Comparison of ENCODE assay signal across 8 cellular contexts in the genomic region with DNA sequence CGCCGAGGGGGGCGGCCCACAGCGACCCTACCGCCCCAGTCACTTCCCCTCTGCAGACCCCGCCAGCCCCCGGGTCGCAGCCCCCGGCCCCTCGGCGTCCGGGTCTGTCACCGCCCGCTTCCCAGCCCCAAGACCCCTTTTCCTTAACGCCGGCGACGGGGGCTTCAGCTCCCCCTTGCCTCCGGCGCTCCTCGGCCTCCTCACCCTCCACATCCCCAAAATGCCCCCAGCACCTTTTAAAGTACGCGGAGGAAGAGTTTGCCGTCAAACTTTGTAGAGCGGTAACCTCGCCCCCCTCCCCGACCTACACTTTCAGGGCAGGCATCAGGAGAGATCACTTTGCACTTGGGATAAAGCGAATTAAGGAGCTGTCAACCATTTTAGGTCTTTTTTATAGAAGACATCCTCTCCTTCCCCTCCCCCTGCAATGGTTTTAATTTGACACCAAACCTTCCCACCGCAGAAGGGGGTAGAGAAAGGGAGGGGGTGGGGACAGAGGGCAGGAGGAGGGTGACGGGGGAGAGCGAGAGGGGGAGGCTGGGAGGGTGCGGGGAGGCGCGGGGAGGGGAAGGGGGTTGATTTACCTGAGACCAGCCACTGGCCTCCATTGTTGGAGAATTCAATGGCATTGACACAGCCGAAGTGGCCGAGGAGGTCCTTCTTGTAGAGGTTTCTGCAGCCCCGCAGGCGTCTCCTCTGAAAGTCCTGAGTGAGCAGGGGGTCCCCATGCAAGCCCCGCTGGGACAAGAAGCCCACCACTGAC. TPM values are rescaled to one million over a fixed set of nuclear protein-coding genes. Genes with fewer than 3 reads are reported as not detected.
A peak's percentile ranks its signal among the peaks of the same experiment; 100 is the strongest.
DNase-seq lines count a peak whose midpoint lies in the region; ATAC-seq and TF ChIP-seq lines count a peak whose summit lies in the region.

No MANE protein-coding gene starts in this region.

- peaks cover 17% of the 10 kb centered on the region for H3K27me3 ChIP-seq in DOHH2 (ENCODE audit: control insufficient read depth, low read length)

- peaks cover 9% of the 10 kb centered on the region; the same call in 1 of the 2 replicates for H3F3A ChIP-seq in DOHH2 (ENCODE audit: control insufficient read depth, insufficient read depth)

- H3K4me2 ChIP-seq in DOHH2 (ENCODE audit: low read length) = peak overlapping the region; percentile 98

- DNase-seq in HEK293T (ENCODE audit: extremely low spot score) (peak; percentile 39), NOMO-1 (lab: John Stamatoyannopoulos, UW; ENCODE audit: unreplicated experiment in 2 of 2) (peak; percentile 20 to 27), foreskin fibroblast (peak; percentile 31 to 67), omental fat pad (ENCODE audit: low spot score) (no peak), hippocampal formation (lab: John Stamatoyannopoulos, UW) (no peak)
- peak; percentile 36 for DNase-seq in activated T-helper 9 cell treated with anti-CD3 and anti-CD28 coated beads, Interleukin-2, amount 50 U/mL, for 16 hours (ENCODE audit: low read depth)
- no peak for DNase-seq in activated effector memory CD4-positive, alpha-beta T cell treated with Interleukin-2 at 50 U/mL for 16 hours

- peaks cover 38% of the 10 kb centered on the region for H3K36me3 ChIP-seq in DOHH2 (ENCODE audit: control insufficient read depth, low read length)

- CTCF ChIA-PET in HEK293T (lab: Yijun Ruan, JAX) = interaction anchor here (0.5 to 3.8 kb wide), 6 partner anchors 9 to 22 kb away, joined by 3 to 21 read pairs (median 5); no protein-coding TSS in a partner anchor

- H3K79me2 ChIP-seq in DOHH2 (ENCODE audit: control insufficient read depth, low read length) = peaks cover 52% of the 10 kb centered on the region

- H3K4me3 ChIP-seq in DOHH2 (ENCODE audit: low read length) (peak overlapping the region; percentile 95), foreskin fibroblast (ENCODE audit: low read depth in 1 of 2, low read length in 2 of 2) (peak overlapping the region; percentile 87 to 94)

- no peaks in the 10 kb centered on the region for H3K9me2 ChIP-seq in DOHH2 (replicated peaks; ENCODE audit: control insufficient read depth, low read length)

- H3K9me3 ChIP-seq in DOHH2 (ENCODE audit: control insufficient read depth, insufficient read depth, low read length) = no peaks in the 10 kb centered on the region

- TF ChIP-seq CTCF in DOHH2 (IDR thresholded peaks at IDR 0.05; ENCODE audit: low read depth, low read length, poor library complexity, severe bottlenecking) (no peak), foreskin fibroblast (IDR thresholded peaks at IDR 0.05; ENCODE audit: low read depth, low read length) (no peak), omental fat pad (IDR thresholded peaks at IDR 0.05) (no peak)

- POLR2A ChIA-PET in HEK293T (lab: Yijun Ruan, JAX) = interaction anchor here (0.6 to 2.8 kb wide), 5 partner anchors 17 to 241 kb away, joined by 3 to 24 read pairs (median 7); no protein-coding TSS in a partner anchor

- peaks cover 10% of the 10 kb centered on the region; the same call in 1 of the 2 replicates for H4K20me1 ChIP-seq in DOHH2 (ENCODE audit: control insufficient read depth, insufficient read depth, low read depth, low read length)

- peaks cover 24% of the 10 kb centered on the region for H3K4me1 ChIP-seq in DOHH2 (ENCODE audit: control insufficient read depth, low read length)

- peak overlapping the region; percentile 79 for H3K27ac ChIP-seq in DOHH2 (ENCODE audit: low read depth, low read length)

- peak; percentile 12 for ATAC-seq in omental fat pad (ENCODE audit: low FRiP score)

TF ChIP-seq in HEK293T, 16 proteins besides CTCF, POLR2A, EP300 and RAD21:
- TF ChIP-seq FOXM1 (IDR thresholded peaks at IDR 0.05; ENCODE audit: borderline replicate concordance) (no peak), L3MBTL2 (conservative IDR thresholded peaks at IDR 0.05) (no peak), SUZ12 (IDR thresholded peaks at IDR 0.05) (no peak), SP1 (IDR thresholded peaks at IDR 0.05) (no peak), NFRKB (IDR thresholded peaks at IDR 0.05) (no peak), ARNT (IDR thresholded peaks at IDR 0.05) (no peak), ELF4 (IDR thresholded peaks at IDR 0.05) (no peak), BHLHE40 (IDR thresholded peaks at IDR 0.05; ENCODE audit: borderline replicate concordance) (no peak), ZNF384 (IDR thresholded peaks at IDR 0.05) (no peak), FOXK2 (IDR thresholded peaks at IDR 0.05) (no peak), FOXA1 (IDR thresholded peaks at IDR 0.05) (no peak), CTBP1 (IDR thresholded peaks at IDR 0.05; ENCODE audit: borderline replicate concordance) (no peak), HDGF (IDR thresholded peaks at IDR 0.05; ENCODE audit: borderline replicate concordance) (no peak), LEF1 (IDR thresholded peaks at IDR 0.05; ENCODE audit: borderline replicate concordance) (no peak), TARDBP (IDR thresholded peaks at IDR 0.05) (no peak)
- TF ChIP-seq, protein P1, sequence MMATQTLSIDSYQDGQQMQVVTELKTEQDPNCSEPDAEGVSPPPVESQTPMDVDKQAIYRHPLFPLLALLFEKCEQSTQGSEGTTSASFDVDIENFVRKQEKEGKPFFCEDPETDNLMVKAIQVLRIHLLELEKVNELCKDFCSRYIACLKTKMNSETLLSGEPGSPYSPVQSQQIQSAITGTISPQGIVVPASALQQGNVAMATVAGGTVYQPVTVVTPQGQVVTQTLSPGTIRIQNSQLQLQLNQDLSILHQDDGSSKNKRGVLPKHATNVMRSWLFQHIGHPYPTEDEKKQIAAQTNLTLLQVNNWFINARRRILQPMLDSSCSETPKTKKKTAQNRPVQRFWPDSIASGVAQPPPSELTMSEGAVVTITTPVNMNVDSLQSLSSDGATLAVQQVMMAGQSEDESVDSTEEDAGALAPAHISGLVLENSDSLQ (IDR thresholded peaks at IDR 0.05) = no peak

RNA-seq across cellular contexts. Expression of a gene that starts 0.6 kb away (rescaled TPM):
- 10 to 100 TPM; 30.4 to 58.1 (median 38.0) TPM for total RNA-seq in omental fat pad

RNA-seq across cellular contexts. Expression of a gene that starts 38.9 kb away (rescaled TPM):
- total RNA-seq in omental fat pad = 10 to 100 TPM; 15.4 to 27.0 (median 17.3) TPM

Comparison
In these comparisons a context has a peak if more than half of its experiments do, and no peak if none do; other contexts are left out.
1. DNase-seq: peak in HEK293T (single experiment), NOMO-1 (2 of 2), activated T-helper 9 cell treated with anti-CD3 and anti-CD28 coated beads, Interleukin-2, amount 50 U/mL, for 16 hours (single experiment) and foreskin fibroblast (2 of 2); none in omental fat pad (single experiment), activated effector memory CD4-positive, alpha-beta T cell treated with Interleukin-2 at 50 U/mL for 16 hours (single experiment) and hippocampal formation (0 of 2).